ENCODE assay signal across 26 cellular contexts in genomic region chr1:64845831-64846425, GRCh38.
DNase-seq lines count a peak whose midpoint lies in the region; ATAC-seq and TF ChIP-seq lines count a peak whose summit lies in the region.
"Had no signal": no experiment of that assay in that cellular context is flagged by ENCODE, and none has a peak within 500 bp of the region (broad histone marks: within the 10 kb centered on the region; RNA-seq: fewer than 3 reads in every experiment).

No MANE protein-coding gene starts in this region.

- H3K27ac Mint-ChIP-seq in CD4-positive, alpha-beta T cell, result peak overlapping the region; percentile 27
- H3K27ac Mint-ChIP-seq in Calu3 (ENCODE audit: unreplicated experiment) (peak overlapping the region; percentile 50), chondrocyte (ENCODE audit: unreplicated experiment) (peak overlapping the region; percentile 11)
- peak overlapping the region; percentile 39 to 42 for H3K27ac Mint-ChIP-seq in natural killer cell treated with Interleukin-12 subunit alpha and Interleukin-12 subunit beta and Interleukin-15 and Interleukin-18, amount 100 ng/mL, for 72 hours
- H3K27ac Mint-ChIP-seq: HFFc6; stimulated activated naive CD8-positive, alpha-beta T cell treated with anti-CD3 and anti-CD28 coated beads, Interleukin-15, Interleukin-2, amounts not matched to agents 100 ng/mL and 50 ng/mL, for 24 hours had no signal

- H3K79me1 ChIP-seq in neuronal stem cell (ENCODE audit: low read depth, low read length), result no peaks in the 10 kb centered on the region

- H3K4me3 ChIP-seq in neuronal stem cell (ENCODE audit: low read length in 2 of 2), result no peak overlapping the region
- H3K4me3 ChIP-seq: lower lobe of right lung, mucosa of descending colon, SJSA1 had no signal

- no CpG with 5 or more reads among the region's 13 CpGs for WGBS in neuronal stem cell (ENCODE audit: extremely low coverage in 2 of 2, insufficient read length in 2 of 2, insufficient replicate concordance in 1 of 2), 2 donors

- peaks cover 0 to 4% of the 10 kb centered on the region in 2 donors for H3K4me1 ChIP-seq in neuronal stem cell (ENCODE audit: control insufficient read depth in 2 of 2, insufficient read depth in 1 of 2, low read depth in 1 of 2, low read length in 2 of 2)
- H3K4me1 ChIP-seq: SJSA1 had no signal

- no peaks in the 10 kb centered on the region for H3K9me3 Mint-ChIP-seq in CD4-positive, alpha-beta T cell
- H3K9me3 Mint-ChIP-seq in Calu3 (ENCODE audit: low read depth, unreplicated experiment) (no peaks in the 10 kb centered on the region), chondrocyte (ENCODE audit: low read depth) (no peaks in the 10 kb centered on the region)
- no peaks in the 10 kb centered on the region for H3K9me3 Mint-ChIP-seq in natural killer cell treated with Interleukin-12 subunit alpha and Interleukin-12 subunit beta and Interleukin-15 and Interleukin-18, amount 100 ng/mL, for 72 hours
- H3K9me3 Mint-ChIP-seq: activated naive CD4-positive, alpha-beta T cell treated with anti-CD3 and anti-CD28 coated beads, Interleukin-2, amount 50 U/mL, for 24 hours; HFFc6; stimulated activated naive CD8-positive, alpha-beta T cell treated with anti-CD3 and anti-CD28 coated beads, Interleukin-15, Interleukin-2, amounts not matched to agents 100 ng/mL and 50 ng/mL, for 24 hours had no signal

- H3K36me3 Mint-ChIP-seq in CD4-positive, alpha-beta T cell (ENCODE audit: low read depth), result peaks cover 97% of the 10 kb centered on the region
- H3K36me3 Mint-ChIP-seq in Calu3 (ENCODE audit: insufficient read depth, unreplicated experiment) (peaks cover 39% of the 10 kb centered on the region), chondrocyte (ENCODE audit: low read depth) (peaks cover 42% of the 10 kb centered on the region)
- H3K36me3 Mint-ChIP-seq in natural killer cell treated with Interleukin-12 subunit alpha and Interleukin-12 subunit beta and Interleukin-15 and Interleukin-18, amount 100 ng/mL, for 72 hours, result peaks cover 9% of the 10 kb centered on the region

- H3K27me3 Mint-ChIP-seq in CD4-positive, alpha-beta T cell, result no peaks in the 10 kb centered on the region
- H3K27me3 Mint-ChIP-seq in Calu3 (ENCODE audit: unreplicated experiment) (no peaks in the 10 kb centered on the region), chondrocyte (ENCODE audit: low read depth) (no peaks in the 10 kb centered on the region)
- H3K27me3 Mint-ChIP-seq in natural killer cell treated with Interleukin-12 subunit alpha and Interleukin-12 subunit beta and Interleukin-15 and Interleukin-18, amount 100 ng/mL, for 72 hours, result no peaks in the 10 kb centered on the region
- H3K27me3 Mint-ChIP-seq: activated naive CD4-positive, alpha-beta T cell treated with anti-CD3 and anti-CD28 coated beads, Interleukin-2, amount 50 U/mL, for 24 hours; stimulated activated naive CD8-positive, alpha-beta T cell treated with anti-CD3 and anti-CD28 coated beads, Interleukin-15, Interleukin-2, amounts not matched to agents 100 ng/mL and 50 ng/mL, for 24 hours had no signal

- H3K9ac ChIP-seq in neuronal stem cell (ENCODE audit: low read depth, low read length, poor library complexity), result no peak overlapping the region

- H2BK12ac ChIP-seq in neuronal stem cell (ENCODE audit: low read length), result no peak overlapping the region

- no peak overlapping the region for H2AFZ ChIP-seq in neuronal stem cell (ENCODE audit: low read length)

- CTCF ChIA-PET in CD4-positive, alpha-beta T cell (lab: Charles Lee), result no interaction called here
- CTCF ChIA-PET in Calu3 (lab: Charles Lee), result no interaction called here

- TF ChIP-seq CTCF in CD4-positive, alpha-beta T cell (IDR thresholded peaks at IDR 0.05), result no peak
- TF ChIP-seq CTCF in Calu3 (IDR thresholded peaks at IDR 0.05; ENCODE audit: unreplicated experiment) (no peak), chondrocyte (IDR thresholded peaks at IDR 0.05) (no peak)

- BruUV-seq in Calu3 (replicated peaks; lab: Mats Ljungman, UMichigan), result no TSS peak

- H3K4ac ChIP-seq in neuronal stem cell (ENCODE audit: low read length), result no peak overlapping the region

- H3K9me3 ChIP-seq in CD4-positive, alpha-beta T cell (ENCODE audit: control insufficient read depth, low read length), result no peaks in the 10 kb centered on the region
- no peaks in the 10 kb centered on the region for H3K9me3 ChIP-seq in neuronal stem cell (replicated peaks in 1 of 2; ENCODE audit: control insufficient read depth in 2 of 2, insufficient read depth in 1 of 2, low read depth in 1 of 2, low read length in 2 of 2)
- H3K9me3 ChIP-seq: lower lobe of right lung, mucosa of descending colon, SJSA1 had no signal

- no peak overlapping the region for H3K27ac ChIP-seq in CD4-positive, alpha-beta T cell (ENCODE audit: low read depth, low read length)
- no peak overlapping the region for H3K27ac ChIP-seq in neuronal stem cell (replicated peaks; ENCODE audit: low read length)
- H3K27ac ChIP-seq: C4-2B, epithelial cell of prostate, HL-60, lower lobe of right lung, SJSA1 had no signal

- H3K4me3 Mint-ChIP-seq in CD4-positive, alpha-beta T cell, result no peak overlapping the region
- H3K4me3 Mint-ChIP-seq in Calu3 (ENCODE audit: low read depth, unreplicated experiment) (no peak overlapping the region), chondrocyte (ENCODE audit: unreplicated experiment) (no peak overlapping the region)
- H3K4me3 Mint-ChIP-seq in natural killer cell treated with Interleukin-12 subunit alpha and Interleukin-12 subunit beta and Interleukin-15 and Interleukin-18, amount 100 ng/mL, for 72 hours, result no peak overlapping the region
- H3K4me3 Mint-ChIP-seq: activated naive CD4-positive, alpha-beta T cell treated with anti-CD3 and anti-CD28 coated beads, Interleukin-2, amount 50 U/mL, for 24 hours; HFFc6; stimulated activated naive CD8-positive, alpha-beta T cell treated with anti-CD3 and anti-CD28 coated beads, Interleukin-15, Interleukin-2, amounts not matched to agents 100 ng/mL and 50 ng/mL, for 24 hours had no signal

- DNase-seq in CD4-positive, alpha-beta T cell, result no peak
- DNase-seq in Calu3 (no peak), chondrocyte (ENCODE audit: low spot score) (no peak), T1000 (lab: John Stamatoyannopoulos, UW) (no peak), neuronal stem cell (ENCODE audit: low spot score) (no peak)
- DNase-seq in natural killer cell treated with Interleukin-12 subunit alpha and Interleukin-12 subunit beta and Interleukin-15 and Interleukin-18, amount 100 ng/mL, for 72 hours (ENCODE audit: low spot score), result no peak
- no peak for DNase-seq in central memory CD4-positive, alpha-beta T cell
- DNase-seq: cerebellar nuclear complex; DMS 273 treated with DMSO at 0.1 percent for 48 hours; EL; GOT3; HFFc6; kidney glomerular epithelial cell; lower lobe of right lung; mucosa of descending colon; NCI-H1436; NCI-H82; stimulated activated CD4-positive, alpha-beta T cell treated with anti-CD3 and anti-CD28 coated beads, Interleukin-15, amount 100 ng/mL, for 24 hours; T-helper 1 cell had no signal

- H3K14ac ChIP-seq in neuronal stem cell (ENCODE audit: low read length), result no peak overlapping the region

- no peak overlapping the region for H3K4me2 ChIP-seq in neuronal stem cell (ENCODE audit: insufficient read depth, low read length, poor library complexity, severe bottlenecking)

- no peak overlapping the region for H3K23ac ChIP-seq in neuronal stem cell (ENCODE audit: low read depth, low read length, poor library complexity)

- no peak for ATAC-seq in CD4-positive, alpha-beta T cell (ENCODE audit: poor library complexity)
- ATAC-seq in natural killer cell treated with Interleukin-12 subunit alpha and Interleukin-12 subunit beta and Interleukin-15 and Interleukin-18, amount 100 ng/mL, for 72 hours, result no peak
- ATAC-seq in HG02981 (IDR thresholded peaks at IDR 0.05; ENCODE audit: unreplicated experiment), result no peak
- ATAC-seq: lower lobe of right lung, mucosa of descending colon had no signal

- no peak overlapping the region for H2BK15ac ChIP-seq in neuronal stem cell (ENCODE audit: low read length)

- POLR2A ChIA-PET in CD4-positive, alpha-beta T cell (lab: Charles Lee), result interaction anchor here (1.3 to 1.8 kb wide), 2 partner anchors 18 to 120 kb away, joined by 3 to 4 read pairs; partner anchors contain the start of gene JAK1

- no peak overlapping the region for H4K91ac ChIP-seq in neuronal stem cell (ENCODE audit: low read depth, low read length, poor library complexity)

- H2BK5ac ChIP-seq in neuronal stem cell (ENCODE audit: low read length), result no peak overlapping the region

- intact Hi-C loops in CD4-positive, alpha-beta T cell (cut with DNase I, micrococcal nuclease), result loop anchor here in 1 of 2 experiments (5.0 kb wide), 1 partner anchor 186 kb away; no protein-coding TSS in a partner anchor
- intact Hi-C loops in Calu3 (cut with micrococcal nuclease; ENCODE audit: unreplicated experiment), result no loop called here

- H4K8ac ChIP-seq in neuronal stem cell (ENCODE audit: low read depth, low read length), result no peak overlapping the region

- no peaks in the 10 kb centered on the region for H3K4me1 Mint-ChIP-seq in CD4-positive, alpha-beta T cell (ENCODE audit: low read depth)
- H3K4me1 Mint-ChIP-seq in Calu3 (ENCODE audit: low read depth, unreplicated experiment) (no peaks in the 10 kb centered on the region), chondrocyte (ENCODE audit: low read depth) (peaks cover 16% of the 10 kb centered on the region)
- H3K4me1 Mint-ChIP-seq in natural killer cell treated with Interleukin-12 subunit alpha and Interleukin-12 subunit beta and Interleukin-15 and Interleukin-18, amount 100 ng/mL, for 72 hours (ENCODE audit: low read depth in 2 of 2), result peaks cover 0 to 7% of the 10 kb centered on the region in 2 donors
- H3K4me1 Mint-ChIP-seq: activated naive CD4-positive, alpha-beta T cell treated with anti-CD3 and anti-CD28 coated beads, Interleukin-2, amount 50 U/mL, for 24 hours had no signal

- no peak overlapping the region for H2BK120ac ChIP-seq in neuronal stem cell (ENCODE audit: low read depth, low read length)

- peaks cover 0 to 59% of the 10 kb centered on the region in 2 donors for H3K36me3 ChIP-seq in neuronal stem cell (replicated peaks in 1 of 2; ENCODE audit: control insufficient read depth in 2 of 2, insufficient read depth in 2 of 2, low read length in 2 of 2)

- H3K27me3 ChIP-seq in CD4-positive, alpha-beta T cell (ENCODE audit: control insufficient read depth, insufficient read depth, low read length), result no peaks in the 10 kb centered on the region
- H3K27me3 ChIP-seq in neuronal stem cell (ENCODE audit: control insufficient read depth in 3 of 3, insufficient read depth in 3 of 3, low read depth in 1 of 3, low read length in 3 of 3), result no peaks in the 10 kb centered on the region
- H3K27me3 ChIP-seq: SJSA1 had no signal

- no peak overlapping the region for H3K18ac ChIP-seq in neuronal stem cell (ENCODE audit: low read length)

- no peak overlapping the region for H2AK5ac ChIP-seq in neuronal stem cell (ENCODE audit: low read depth, low read length)
